ENCODE assay signal across 27 cellular contexts in the genomic region with DNA sequence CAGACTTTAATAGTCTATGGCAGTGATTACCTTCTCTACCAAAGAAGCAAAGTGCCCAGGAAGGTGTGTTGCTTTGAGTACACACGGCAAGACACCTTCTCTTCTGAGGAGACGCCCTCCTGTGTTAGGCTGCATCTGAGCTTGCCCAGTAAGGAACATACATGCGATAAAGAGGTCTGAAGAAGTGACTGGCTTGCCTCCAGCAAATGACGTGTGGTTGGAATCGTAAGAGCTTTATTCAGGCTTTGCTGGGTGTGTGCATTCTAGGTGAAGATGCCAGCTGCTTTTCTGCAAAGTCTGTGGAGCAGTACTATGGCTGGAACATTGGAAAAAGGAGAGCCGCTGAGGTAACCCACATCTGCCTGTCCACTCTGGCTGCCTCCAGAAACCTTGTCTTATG. TPM values are rescaled to one million over a fixed set of nuclear protein-coding genes. Genes with fewer than 3 reads are reported as not detected.
A peak's percentile ranks its signal among the peaks of the same experiment; 100 is the strongest.
DNase-seq lines count a peak whose midpoint lies in the region; ATAC-seq and TF ChIP-seq lines count a peak whose summit lies in the region.
"Had no signal": no experiment of that assay in that cellular context is flagged by ENCODE, and none has a peak within 500 bp of the region (broad histone marks: within the 10 kb centered on the region; RNA-seq: fewer than 3 reads in every experiment).

No MANE protein-coding gene starts in this region.

- CTCF ChIA-PET in GM10248 (lab: Yijun Ruan, JAX): interaction anchor here (1.3 kb wide), 1 partner anchor 13 kb away, joined by 3 read pairs; no protein-coding TSS in a partner anchor

- TF ChIP-seq CTCF in GM10248 (IDR thresholded peaks at IDR 0.05; ENCODE audit: control extremely low read depth, extremely low read depth, low read depth, missing control alignments): no peak

- POLR2A ChIA-PET in GM10248 (lab: Yijun Ruan, JAX): no interaction called here

- intact Hi-C loops in left ventricle myocardium superior (cut with micrococcal nuclease) (no loop called here), cardiac septum (cut with DNase I) (no loop called here)

- ATAC-seq in left ventricle myocardium superior: peak; percentile 49
- no peak for ATAC-seq in left lobe of liver
- no peak for ATAC-seq in GM18520 (IDR thresholded peaks at IDR 0.05; ENCODE audit: unreplicated experiment)

- no peaks in the 10 kb centered on the region for H3K27me3 ChIP-seq in MG63
- H3K27me3 ChIP-seq: ovary, tibial nerve had no signal

- peak overlapping the region; percentile 11 for H3K27ac ChIP-seq in caudate nucleus (ENCODE audit: low read depth, low read length)
- H3K27ac ChIP-seq: ovary, PC-9, tibial nerve, WERI-Rb-1 had no signal

- no peaks in the 10 kb centered on the region for H3K9me3 ChIP-seq in MG63
- H3K9me3 ChIP-seq: ovary, tibial nerve had no signal

- H3K4me3 ChIP-seq in MG63: no peak overlapping the region
- H3K4me3 ChIP-seq: ovary, PC-9, tibial nerve had no signal

- DNase-seq in left ventricle myocardium superior (no peak), cardiac septum (ENCODE audit: low spot score) (no peak), caudate nucleus (lab: John Stamatoyannopoulos, UW) (peak in 2 of 61 donors; percentile 15 to 45), left lobe of liver (ENCODE audit: low spot score) (peak; percentile 27), MG63 (no peak), GM10248 (ENCODE audit: extremely low spot score) (no peak)
- DNase-seq: activated CD4-positive, alpha-beta T cell treated with anti-CD3 and anti-CD28 coated beads, Interleukin-2, amount 10 ng/mL, durations not matched to agents 24 days and 14 days; activated naive CD4-positive, alpha-beta T cell treated with anti-CD3 and anti-CD28 coated beads, Interleukin-2, amount 10 ng/mL, durations not matched to agents 7 days and 5 days; amniotic stem cell; central memory CD4-positive, alpha-beta T cell; H7; IMR-90; mammary epithelial cell; NCI-H1092; NCI-H1930; NCI-H510A; nephron progenitor cell; NK-92 treated with Interleukin-12 subunit alpha and Interleukin-12 subunit beta, amount 100 ng/mL, for 24 hours; ovary; retina; SIG-M5; small intestine; T1000; WERI-Rb-1 had no signal

- H3K36me3 ChIP-seq in MG63: peaks cover 94% of the 10 kb centered on the region
- H3K36me3 ChIP-seq: ovary had no signal

RNA-seq across cellular contexts. Expression of a gene that starts 22.4 kb away (rescaled TPM):
- total RNA-seq in left ventricle myocardium superior (2.3 TPM), cardiac septum (2.3 TPM), left lobe of liver (0.65 TPM)
- 3.1 TPM in 1 of 2 replicates, not detected in the other for total RNA-seq in MG63 (2014; rRNA removed; shearing (Covaris generic); ENCODE audit: low replicate concordance)
